8 cellular contexts compared by ENCODE assay signal in the genomic region with DNA sequence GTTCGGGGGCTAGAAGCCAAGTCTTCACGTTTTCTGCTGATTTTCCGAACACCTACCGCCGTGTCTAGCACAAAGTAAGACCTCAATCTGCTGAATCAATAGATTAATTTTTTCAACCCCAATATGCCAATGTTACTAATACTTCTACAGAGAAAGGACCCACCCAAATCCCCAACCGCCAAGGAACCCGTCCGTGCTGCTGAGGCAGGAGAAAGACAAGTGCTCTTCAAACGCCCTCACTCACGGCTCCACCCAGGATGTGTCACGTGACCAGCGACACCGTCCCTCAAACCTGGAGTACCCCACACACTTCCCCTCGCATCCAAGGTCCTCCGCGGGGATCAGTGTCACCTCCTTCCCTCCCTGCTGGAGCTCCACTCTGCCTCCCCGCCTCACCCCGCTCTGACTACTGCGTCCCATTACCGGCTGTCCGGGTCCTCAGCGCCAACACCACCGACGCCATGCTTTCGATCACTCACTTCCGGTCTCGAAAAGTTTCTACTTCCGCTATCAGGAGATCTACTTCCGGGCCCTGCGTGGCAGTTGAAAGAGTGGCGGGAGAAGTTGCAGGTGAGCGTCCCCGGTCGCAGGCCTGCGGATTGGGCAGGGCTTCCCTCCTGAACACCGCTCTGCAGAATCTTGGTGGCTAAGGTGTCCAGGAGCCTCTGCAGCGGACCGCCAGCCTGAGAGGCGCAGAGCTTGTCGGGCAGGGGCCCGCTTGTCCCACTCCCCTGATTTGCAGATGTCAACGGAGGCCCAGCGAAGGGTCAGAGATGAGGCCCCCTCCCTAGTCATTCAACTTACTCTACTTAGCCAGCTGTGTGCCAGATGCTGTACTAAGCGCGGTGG. TPM values are rescaled to one million over a fixed set of nuclear protein-coding genes. Genes with fewer than 3 reads are reported as not detected.
A peak's percentile ranks its signal among the peaks of the same experiment; 100 is the strongest.
DNase-seq lines count a peak whose midpoint lies in the region; ATAC-seq and TF ChIP-seq lines count a peak whose summit lies in the region.

A gene with protein sequence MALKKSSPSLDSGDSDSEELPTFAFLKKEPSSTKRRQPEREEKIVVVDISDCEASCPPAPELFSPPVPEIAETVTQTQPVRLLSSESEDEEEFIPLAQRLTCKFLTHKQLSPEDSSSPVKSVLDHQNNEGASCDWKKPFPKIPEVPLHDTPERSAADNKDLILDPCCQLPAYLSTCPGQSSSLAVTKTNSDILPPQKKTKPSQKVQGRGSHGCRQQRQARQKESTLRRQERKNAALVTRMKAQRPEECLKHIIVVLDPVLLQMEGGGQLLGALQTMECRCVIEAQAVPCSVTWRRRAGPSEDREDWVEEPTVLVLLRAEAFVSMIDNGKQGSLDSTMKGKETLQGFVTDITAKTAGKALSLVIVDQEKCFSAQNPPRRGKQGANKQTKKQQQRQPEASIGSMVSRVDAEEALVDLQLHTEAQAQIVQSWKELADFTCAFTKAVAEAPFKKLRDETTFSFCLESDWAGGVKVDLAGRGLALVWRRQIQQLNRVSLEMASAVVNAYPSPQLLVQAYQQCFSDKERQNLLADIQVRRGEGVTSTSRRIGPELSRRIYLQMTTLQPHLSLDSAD (plus strand): TSS at position 522 of the 849 bp plus-strand sequence. CDS start 1,980 bp downstream, outside the sequence.
A gene (minus strand): TSS at position 477 of the 849 bp plus-strand sequence. CDS start 14 bp downstream, at position 463.

- H3K27ac ChIP-seq in ascending aorta, result peak within 1 kb of the TSS; percentile 85 to 96
- peak within 1 kb of the TSS; percentile 97 for H3K27ac ChIP-seq in hepatocyte

- H3K4me2 ChIP-seq in hepatocyte, result peak within 1 kb of the TSS; percentile 86

- peak; percentile 82 to 86 for DNase-seq in NCI-H187 (lab: John Stamatoyannopoulos, UW)
- peak; percentile 30 to 89 for DNase-seq in ascending aorta (ENCODE audit: low spot score in 2 of 2)
- peak; percentile 91 for DNase-seq in hepatocyte (ENCODE audit: low spot score)
- DNase-seq in retina, result peak; percentile 99

- H3K27me3 ChIP-seq in ascending aorta (no peaks in the 10 kb centered on the region), hepatocyte (no peaks in the 10 kb centered on the region)

- TF ChIP-seq CTCF in ascending aorta (IDR thresholded peaks at IDR 0.05) (no peak), hepatocyte (IDR thresholded peaks at IDR 0.05; ENCODE audit: poor library complexity) (no peak)

- H3K36me3 ChIP-seq in ascending aorta, result peaks cover 14 to 24% of the 10 kb centered on the region in 2 donors
- no peaks in the 10 kb centered on the region for H3K36me3 ChIP-seq in hepatocyte (replicated peaks; ENCODE audit: insufficient read depth, low read depth)

- peaks cover 0 to 12% of the 10 kb centered on the region in 2 donors for H3K4me1 ChIP-seq in ascending aorta
- H3K4me1 ChIP-seq in hepatocyte (ENCODE audit: insufficient read depth), result peaks cover 4% of the 10 kb centered on the region

- ATAC-seq in HG02884 (IDR thresholded peaks at IDR 0.05; ENCODE audit: unreplicated experiment) (peak; percentile 86), GM18519 (IDR thresholded peaks at IDR 0.05; ENCODE audit: low FRiP score, unreplicated experiment) (no peak)

- no peaks in the 10 kb centered on the region for H3K9me2 ChIP-seq in hepatocyte (replicated peaks; ENCODE audit: insufficient read depth)

- peak within 1 kb of the TSS; percentile 68 to 78 for H3K4me3 ChIP-seq in ascending aorta
- peak within 1 kb of the TSS; percentile 85 for H3K4me3 ChIP-seq in hepatocyte

- TF ChIP-seq POLR2A in GM15510 (IDR thresholded peaks at IDR 0.05; ENCODE audit: borderline replicate concordance, extremely low read depth, insufficient read length), result peak; percentile 75

- WGBS in hepatocyte (ENCODE audit: low lambda C conversion rate, missing lambda C conversion rate), result 3% methylated on average over 45 of the region's 45 CpGs

- H3K9me3 ChIP-seq in ascending aorta (no peaks in the 10 kb centered on the region), hepatocyte (ENCODE audit: low read depth) (no peaks in the 10 kb centered on the region)

- intact Hi-C loops in T-helper 2 cell treated with Interferon-gamma antibody and Interleukin-4, amounts not matched to agents 100 ng/mL and 5 ng/mL, for 36 hours (cut with micrococcal nuclease), result loop anchor here (2.0 to 5.0 kb wide), 3 partner anchors 24 to 334 kb away; a partner anchor contains a TSS
- intact Hi-C loops in ascending aorta (cut with DNase I), result loop anchor here (1.0 to 2.0 kb wide), 2 partner anchors 24 to 26 kb away; a partner anchor contains a TSS

- peak within 1 kb of the TSS; percentile 65 for H2AFZ ChIP-seq in hepatocyte

- H3K79me2 ChIP-seq in hepatocyte, result peaks cover 31% of the 10 kb centered on the region

- no peaks in the 10 kb centered on the region for H4K20me1 ChIP-seq in hepatocyte (ENCODE audit: insufficient read depth, poor library complexity, severe bottlenecking)

RNA-seq across cellular contexts. Expression of the first gene that starts in this region (rescaled TPM):
- 16.2 and 23.2 TPM in 2 replicates for total RNA-seq in T-helper 2 cell treated with Interferon-gamma antibody and Interleukin-4, amounts not matched to agents 100 ng/mL and 5 ng/mL, for 36 hours
- total RNA-seq in ascending aorta (not detected), hepatocyte (1.9 and 2.1 TPM in 2 replicates)
- 5.1 and 7.2 TPM in 2 replicates for polyA plus RNA-seq in hepatocyte

RNA-seq across cellular contexts. Expression of the second gene that starts in this region (rescaled TPM):
- total RNA-seq in T-helper 2 cell treated with Interferon-gamma antibody and Interleukin-4, amounts not matched to agents 100 ng/mL and 5 ng/mL, for 36 hours, result 75.6 and 81.1 TPM in 2 replicates
- total RNA-seq in ascending aorta (28.9 TPM), hepatocyte (83.0 and 98.5 TPM in 2 replicates)
- 139 TPM in 2 replicates for polyA plus RNA-seq in hepatocyte
